ENCODE assay signal across 18 cellular contexts in the genomic region with DNA sequence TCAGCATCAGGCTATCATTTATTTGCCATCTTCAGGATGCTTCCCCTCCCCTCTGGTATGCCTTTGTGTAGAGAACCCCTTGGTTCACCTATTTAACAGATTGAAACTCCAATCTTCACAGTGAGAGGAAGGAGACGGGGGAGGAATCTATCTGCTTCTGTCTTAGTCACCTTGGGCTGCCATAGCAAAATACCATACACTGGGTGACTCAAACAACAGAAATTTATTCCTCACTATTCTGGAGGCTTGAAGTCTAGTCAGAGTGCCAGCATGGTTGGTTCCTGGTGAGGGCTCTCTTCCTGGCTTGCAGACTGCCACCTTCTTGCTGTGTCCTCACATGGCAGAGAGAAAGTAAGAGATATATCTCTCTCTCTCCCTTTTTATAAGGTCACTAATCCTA. TPM values are rescaled to one million over a fixed set of nuclear protein-coding genes. Genes with fewer than 3 reads are reported as not detected.
DNase-seq lines count a peak whose midpoint lies in the region; ATAC-seq and TF ChIP-seq lines count a peak whose summit lies in the region.
"Had no signal": no experiment of that assay in that cellular context is flagged by ENCODE, and none has a peak within 500 bp of the region (broad histone marks: within the 10 kb centered on the region; RNA-seq: fewer than 3 reads in every experiment).

No MANE protein-coding gene starts in this region.

- H3K14ac ChIP-seq in mesenchymal stem cell (ENCODE audit: low read length in 2 of 2) = no peak overlapping the region

- H3K27me3 ChIP-seq in Panc1 (ENCODE audit: control insufficient read depth, insufficient read depth, low read length) = no peaks in the 10 kb centered on the region
- no peaks in the 10 kb centered on the region for H3K27me3 ChIP-seq in mesenchymal stem cell (ENCODE audit: control insufficient read depth in 1 of 2, insufficient read depth in 1 of 2, low read length in 2 of 2)
- no peaks in the 10 kb centered on the region for H3K27me3 ChIP-seq in colonic mucosa
- H3K27me3 ChIP-seq: BE2C, pancreas, vagina had no signal

- ATAC-seq in Panc1 = peak; percentile 85
- ATAC-seq: effector memory CD8-positive, alpha-beta T cell; pancreas had no signal

- H3K27ac ChIP-seq in Panc1 (ENCODE audit: low read length) (no peak overlapping the region), mesenchymal stem cell (ENCODE audit: low read length, poor library complexity, severe bottlenecking) (no peak overlapping the region), colonic mucosa (no peak overlapping the region)
- H3K27ac ChIP-seq: pancreas, spleen, vagina had no signal

- H3K4me3 ChIP-seq in Panc1 (ENCODE audit: low read depth in 2 of 2, low read length in 2 of 2) = no peak overlapping the region
- peak overlapping the region in 1 of 2 experiments; percentile 21 for H3K4me3 ChIP-seq in mesenchymal stem cell (ENCODE audit: insufficient read depth in 1 of 2, low read depth in 1 of 2, low read length in 2 of 2)
- H3K4me3 ChIP-seq in colonic mucosa = no peak overlapping the region
- H3K4me3 ChIP-seq: pancreas, spleen, vagina had no signal

- no peak overlapping the region for H3K18ac ChIP-seq in mesenchymal stem cell (ENCODE audit: low read depth in 1 of 2, low read length in 2 of 2)

- intact Hi-C loops in Panc1 (cut with micrococcal nuclease; ENCODE audit: unreplicated experiment) = no loop called here
- intact Hi-C loops in colonic mucosa (cut with DNase I) = no loop called here

- no peak overlapping the region for H2BK120ac ChIP-seq in mesenchymal stem cell (ENCODE audit: low read depth, low read length)

- no peaks in the 10 kb centered on the region for H3K79me1 ChIP-seq in mesenchymal stem cell (replicated peaks; ENCODE audit: low read length, poor library complexity, severe bottlenecking)

- TF ChIP-seq CTCF in Panc1 (IDR thresholded peaks at IDR 0.05) (no peak), colonic mucosa (IDR thresholded peaks at IDR 0.05) (no peak)

- WGBS in mesenchymal stem cell = no CpG with 5 or more reads among the region's 1 CpG

- no peak overlapping the region for H2AFZ ChIP-seq in mesenchymal stem cell (ENCODE audit: low read depth, low read length)

- H2BK15ac ChIP-seq in mesenchymal stem cell (ENCODE audit: low read depth, poor library complexity, severe bottlenecking) = no peak overlapping the region

- H4K91ac ChIP-seq in mesenchymal stem cell (ENCODE audit: low read length) = no peak overlapping the region

- H3K4ac ChIP-seq in mesenchymal stem cell (ENCODE audit: low read depth in 1 of 2, low read length in 2 of 2) = no peak overlapping the region

- H2BK12ac ChIP-seq in mesenchymal stem cell (ENCODE audit: low read length in 2 of 2) = no peak overlapping the region

- no peak overlapping the region for H2AK5ac ChIP-seq in mesenchymal stem cell (ENCODE audit: low read length, severe bottlenecking)

- CTCF ChIA-PET in Panc1 (lab: Charles Lee) = no interaction called here

- no peak overlapping the region for H4K8ac ChIP-seq in mesenchymal stem cell (ENCODE audit: low read length)

- no TSS peak for BruUV-seq in Panc1 (replicated peaks; lab: Mats Ljungman, UMichigan)

- POLR2A ChIA-PET in Panc1 (lab: Charles Lee) = no interaction called here

- no peak overlapping the region for H2BK5ac ChIP-seq in mesenchymal stem cell (ENCODE audit: low read depth, low read length, poor library complexity, severe bottlenecking)

- H3K23ac ChIP-seq in mesenchymal stem cell (ENCODE audit: low read length in 2 of 2) = no peak overlapping the region

- DNase-seq in ELR (ENCODE audit: low read depth) (peak; percentile 97), Panc1 (ENCODE audit: low read depth, low spot score) (no peak), dermis blood vessel endothelial cell (peak; percentile 21), mesenchymal stem cell (peak; percentile 47), colonic mucosa (no peak), COLO668 (lab: John Stamatoyannopoulos, UW; ENCODE audit: unreplicated experiment) (no peak), NCI-H1436 treated with DMSO at 0.1 percent for 48 hours (lab: John Stamatoyannopoulos, UW) (no peak)
- DNase-seq in stimulated activated CD4-positive, alpha-beta T cell treated with anti-CD3 and anti-CD28 coated beads, Interleukin-1b, Interleukin-23, amount 100 ng/mL, for 48 hours = no peak
- DNase-seq: activated B cell treated with CpG ODN at 0.5 μM for 24 hours; activated naive CD4-positive, alpha-beta T cell treated with anti-CD3 and anti-CD28 coated beads for 36 hours; BE2C; DMS 273 treated with DMSO at 0.1 percent for 48 hours; effector memory CD8-positive, alpha-beta T cell; GOT3; NCI-H1417; pancreas; spleen had no signal

- H3K9ac ChIP-seq in mesenchymal stem cell (ENCODE audit: low read length) (no peak overlapping the region), colonic mucosa (ENCODE audit: low read depth in 2 of 2, low read length in 2 of 2) (no peak overlapping the region)

- in situ Hi-C loops in Panc1 (cut with HindIII; ENCODE audit: low pct_unique_long_range_greater_than_20kb, low sequenced_read_pairs) = no loop called here

- H3K9me3 ChIP-seq in Panc1 (ENCODE audit: control insufficient read depth, insufficient read depth, low read depth, low read length) (peaks cover 10% of the 10 kb centered on the region; the same call in 1 of the 2 replicates), mesenchymal stem cell (ENCODE audit: control insufficient read depth, low read length) (peaks cover 19% of the 10 kb centered on the region), colonic mucosa (no peaks in the 10 kb centered on the region)
- H3K9me3 ChIP-seq: BE2C, pancreas, vagina had no signal

- no peak overlapping the region for H3K4me2 ChIP-seq in mesenchymal stem cell (ENCODE audit: low read length, poor library complexity, severe bottlenecking)

- H3K36me3 ChIP-seq in Panc1 (ENCODE audit: control insufficient read depth, insufficient read depth, low read length) (no peaks in the 10 kb centered on the region), mesenchymal stem cell (ENCODE audit: control insufficient read depth in 1 of 2, insufficient read depth in 2 of 2, low read depth in 1 of 2, low read length in 2 of 2) (no peaks in the 10 kb centered on the region), colonic mucosa (no peaks in the 10 kb centered on the region)
- H3K36me3 ChIP-seq: BE2C, pancreas, spleen, vagina had no signal

- peaks cover 3% of the 10 kb centered on the region; the same call in 1 of the 2 replicates for H3K4me1 ChIP-seq in Panc1 (ENCODE audit: control insufficient read depth, insufficient read depth, low read length)
- no peaks in the 10 kb centered on the region for H3K4me1 ChIP-seq in mesenchymal stem cell (ENCODE audit: control insufficient read depth, insufficient read depth, low read depth, low read length)
- no peaks in the 10 kb centered on the region for H3K4me1 ChIP-seq in colonic mucosa
- H3K4me1 ChIP-seq: pancreas had no signal

RNA-seq across cellular contexts. Expression of a gene that starts 13.5 kb away (rescaled TPM):
- total RNA-seq in Panc1 (2021; ENCODE audit: unreplicated experiment) = 35.3 TPM
- 34.8 TPM for polyA plus RNA-seq in Panc1 (2012; ENCODE audit: insufficient read length)
- total RNA-seq in dermis blood vessel endothelial cell = 45.8 and 47.1 TPM in 2 replicates
- polyA plus RNA-seq in mesenchymal stem cell (2013, experiment 1 of 2) = 5.9 TPM
- 5.2 TPM for polyA plus RNA-seq in mesenchymal stem cell (2013, experiment 2 of 2)
- 10 to 100 TPM in 1 of 2 donors, 1 to 10 TPM in 1; 3.6 to 14.2 TPM for total RNA-seq in colonic mucosa
- total RNA-seq: activated B cell treated with CpG ODN at 0.5 μM for 24 hours had no signal

Comparison
In these comparisons a context has a peak if more than half of its experiments do, and no peak if none do; other contexts are left out.
1. DNase-seq: peak in ELR (single experiment), dermis blood vessel endothelial cell (single experiment) and mesenchymal stem cell (single experiment); none in Panc1 (single experiment), colonic mucosa (single experiment), stimulated activated CD4-positive, alpha-beta T cell treated with anti-CD3 and anti-CD28 coated beads, Interleukin-1b, Interleukin-23, amount 100 ng/mL, for 48 hours (single experiment), COLO668 (single experiment) and NCI-H1436 treated with DMSO at 0.1 percent for 48 hours (single experiment).